17 cellular contexts compared by ENCODE assay signal in the genomic region with DNA sequence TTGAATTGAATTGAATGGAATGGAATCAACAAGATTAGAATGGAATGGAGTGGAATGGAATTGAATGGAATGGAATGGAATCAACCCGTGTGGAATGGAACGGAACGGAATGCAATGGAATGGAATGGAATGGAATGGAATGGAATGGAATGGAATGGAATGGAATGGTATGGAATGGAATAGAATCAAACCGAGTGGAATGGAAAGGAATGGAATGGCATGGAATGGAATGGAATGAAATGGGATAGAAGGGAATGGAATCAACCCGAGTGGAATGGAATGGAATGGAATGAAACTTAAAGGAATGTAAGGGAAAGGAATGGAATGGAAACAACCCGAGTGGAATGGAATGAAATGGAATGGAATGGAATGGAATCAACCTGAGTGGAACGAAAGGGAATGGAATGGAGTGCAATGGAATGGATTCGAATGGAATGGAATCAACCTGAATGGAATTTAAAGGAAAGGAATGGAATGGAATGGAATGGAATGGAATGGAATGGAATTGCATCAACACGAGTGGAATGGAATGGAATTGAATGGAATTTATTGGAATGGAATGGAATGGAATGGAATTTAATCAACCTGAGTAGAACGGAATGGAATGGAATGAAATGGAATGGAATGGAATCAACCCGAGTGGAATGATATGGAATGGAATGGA.
DNase-seq lines count a peak whose midpoint lies in the region; ATAC-seq, FAIRE-seq and TF ChIP-seq lines count a peak whose summit lies in the region.
"Had no signal": no experiment of that assay in that cellular context is flagged by ENCODE, and none has a peak within 500 bp of the region (broad histone marks: within the 10 kb centered on the region; RNA-seq: fewer than 3 reads in every experiment).

No MANE protein-coding gene starts in this region.

- WGBS in small intestine, 3 donors, result 61 to 73% (median 66%) methylated on average over 11 of the region's 11 CpGs

- H3K4me1 ChIP-seq in BLaER1 (peaks cover 22% of the 10 kb centered on the region), small intestine (ENCODE audit: control insufficient read depth in 2 of 2, insufficient read depth in 1 of 2, low read depth in 1 of 2, low read length in 1 of 2) (no peaks in the 10 kb centered on the region)

- H3K9me3 ChIP-seq in BLaER1 (no peaks in the 10 kb centered on the region), small intestine (ENCODE audit: control insufficient read depth, low read depth) (no peaks in the 10 kb centered on the region)

- H3K9ac ChIP-seq in BLaER1, result no peak overlapping the region
- H3K9ac ChIP-seq: GM23248 had no signal

- no peaks in the 10 kb centered on the region; the same call in 1 of the 2 replicates for H3K27me3 ChIP-seq in BLaER1
- H3K27me3 ChIP-seq in small intestine (ENCODE audit: control insufficient read depth in 2 of 2, insufficient read depth in 2 of 2, low read length in 2 of 2), result no peaks in the 10 kb centered on the region
- H3K27me3 ChIP-seq: hepatocyte had no signal

- peak overlapping the region; percentile 5 for H3K4me3 Mint-ChIP-seq in endothelial cell (ENCODE audit: unreplicated experiment)

- DNase-seq in endothelial cell (ENCODE audit: low spot score), result no peak
- DNase-seq in lung microvascular endothelial cell (ENCODE audit: low read depth in 2 of 2), result peak; percentile 34 to 47
- DNase-seq in small intestine, result no peak
- DNase-seq in stimulated activated CD4-positive, alpha-beta T cell treated with anti-CD3 and anti-CD28 coated beads, Interleukin-2, amount 100 ng/mL, for 24 hours, result no peak
- DNase-seq in stimulated activated naive CD4-positive, alpha-beta T cell (lab: John Stamatoyannopoulos, UW), result no peak
- no peak for DNase-seq in H4 (ENCODE audit: low spot score)
- DNase-seq: activated CD4-positive, CD25-positive, alpha-beta regulatory T cell; activated naive CD4-positive, alpha-beta T cell treated with Interleukin-2 at 50 U/mL for 16 hours; Calu3; caudate nucleus; GM23248; NCI-H187 treated with DMSO at 0.1 percent for 48 hours; NCI-H69 had no signal

- peak overlapping the region; percentile 13; the same call in 1 of the 2 replicates for H3K4me3 ChIP-seq in BLaER1
- no peak overlapping the region for H3K4me3 ChIP-seq in small intestine (ENCODE audit: low read depth in 1 of 2, low read length in 2 of 2)
- H3K4me3 ChIP-seq: GM23248, hepatocyte had no signal

- H3K27me3 Mint-ChIP-seq in endothelial cell (ENCODE audit: unreplicated experiment), result peaks cover 24% of the 10 kb centered on the region

- peaks cover 26% of the 10 kb centered on the region for H3K9me3 Mint-ChIP-seq in endothelial cell (ENCODE audit: unreplicated experiment)

- TF ChIP-seq CTCF in endothelial cell (IDR thresholded peaks at IDR 0.05; ENCODE audit: unreplicated experiment), result no peak

- H3K4me1 Mint-ChIP-seq in endothelial cell (ENCODE audit: unreplicated experiment), result no peaks in the 10 kb centered on the region

- H3K36me3 Mint-ChIP-seq in endothelial cell (ENCODE audit: low read depth, unreplicated experiment), result peaks cover 30% of the 10 kb centered on the region

- no peaks in the 10 kb centered on the region for H4K20me1 ChIP-seq in BLaER1

- H3K4me2 ChIP-seq in BLaER1, result no peak overlapping the region
- H3K4me2 ChIP-seq: hepatocyte had no signal

- H3K36me3 ChIP-seq in BLaER1 (no peaks in the 10 kb centered on the region), small intestine (ENCODE audit: control insufficient read depth in 2 of 2, insufficient read depth in 2 of 2, low read length in 2 of 2) (no peaks in the 10 kb centered on the region)

- H3K27ac Mint-ChIP-seq in endothelial cell (ENCODE audit: unreplicated experiment), result no peak overlapping the region

- FAIRE-seq in small intestine (lab: Jason Lieb, UNC), result no peak
- FAIRE-seq: GM18507 had no signal

- ATAC-seq in HG02798 (IDR thresholded peaks at IDR 0.05; ENCODE audit: poor library complexity, unreplicated experiment), result peak; percentile 19

- H3K27ac ChIP-seq in BLaER1 (no peak overlapping the region), small intestine (ENCODE audit: low read depth in 1 of 2, low read length in 1 of 2) (no peak overlapping the region)
- H3K27ac ChIP-seq: GM23248, hepatocyte had no signal

Comparison
In these comparisons a context has a peak if more than half of its experiments do, and no peak if none do; other contexts are left out.
1. DNase-seq: peak in lung microvascular endothelial cell (2 of 2); none in endothelial cell (single experiment), small intestine (single experiment), stimulated activated CD4-positive, alpha-beta T cell treated with anti-CD3 and anti-CD28 coated beads, Interleukin-2, amount 100 ng/mL, for 24 hours (0 of 2), stimulated activated naive CD4-positive, alpha-beta T cell (0 of 6) and H4 (single experiment).